ENCODE assay signal across 9 cellular contexts in genomic region chr14:75399819-75400678, GRCh38. TPM values are rescaled to one million over a fixed set of nuclear protein-coding genes. Genes with fewer than 3 reads are reported as not detected.
DNase-seq lines count a peak whose midpoint lies in the region; ATAC-seq, FAIRE-seq and TF ChIP-seq lines count a peak whose summit lies in the region.
"Had no signal": no experiment of that assay in that cellular context is flagged by ENCODE, and none has a peak within 500 bp of the region (broad histone marks: within the 10 kb centered on the region; RNA-seq: fewer than 3 reads in every experiment).

No MANE protein-coding gene starts in this region.

- no TSS peak for BruUV-seq in HepG2 (replicated peaks; lab: Mats Ljungman, UMichigan)

- H3K27me3 ChIP-seq in liver (ENCODE audit: control insufficient read depth in 4 of 4, insufficient read depth in 4 of 4, low read length in 3 of 4): no peaks in the 10 kb centered on the region
- peaks cover 0 to 42% of the 10 kb centered on the region in 2 experiments; a peak in 4 of 5 replicates for H3K27me3 ChIP-seq in HepG2 (ENCODE audit: control insufficient read depth in 1 of 2, insufficient read depth in 2 of 2, low read length in 2 of 2)
- H3K27me3 ChIP-seq in Peyer's patch: no peaks in the 10 kb centered on the region
- no peaks in the 10 kb centered on the region for H3K27me3 ChIP-seq in pancreas

- H3K4me3 ChIP-seq in liver (ENCODE audit: low read depth in 1 of 3, low read length in 3 of 3) (no peak overlapping the region), HepG2 (replicated peaks in 1 of 3; ENCODE audit: insufficient read depth in 1 of 3, low read depth in 2 of 3, low read length in 3 of 3) (no peak overlapping the region), Peyer's patch (no peak overlapping the region), pancreas (no peak overlapping the region)

- H3K9me3 ChIP-seq in liver (ENCODE audit: control insufficient read depth in 4 of 4, low read length in 3 of 4) (peaks cover 0 to 5% (median 1%) of the 10 kb centered on the region in 4 donors), HepG2 (ENCODE audit: low read length) (no peaks in the 10 kb centered on the region), Peyer's patch (no peaks in the 10 kb centered on the region), pancreas (no peaks in the 10 kb centered on the region)

- no peak for ATAC-seq in HepG2
- peak; percentile 98 to 99 (median 98) for ATAC-seq in pancreas
- no peak for ATAC-seq in GM21737 (IDR thresholded peaks at IDR 0.05; ENCODE audit: unreplicated experiment)

- H3K4me1 ChIP-seq in liver (ENCODE audit: control insufficient read depth in 4 of 4, insufficient read depth in 4 of 4, low read length in 3 of 4): peaks cover 0 to 10% (median 6%) of the 10 kb centered on the region in 4 donors
- H3K4me1 ChIP-seq in HepG2 (ENCODE audit: insufficient read depth, low read length): no peaks in the 10 kb centered on the region
- H3K4me1 ChIP-seq in Peyer's patch: peaks cover 0 to 26% (median 7%) of the 10 kb centered on the region in 4 donors
- peaks cover 0 to 13% (median 6%) of the 10 kb centered on the region in 3 donors for H3K4me1 ChIP-seq in pancreas

- H3K79me2 ChIP-seq in HepG2 (ENCODE audit: insufficient read depth, low read length): no peaks in the 10 kb centered on the region

- H3K36me3 ChIP-seq in liver (ENCODE audit: control insufficient read depth in 4 of 4, insufficient read depth in 3 of 4, low read depth in 1 of 4, low read length in 3 of 4): no peaks in the 10 kb centered on the region
- no peaks in the 10 kb centered on the region for H3K36me3 ChIP-seq in HepG2 (replicated peaks in 1 of 2; ENCODE audit: control insufficient read depth in 1 of 2, insufficient read depth in 2 of 2, low read length in 2 of 2)
- no peaks in the 10 kb centered on the region for H3K36me3 ChIP-seq in Peyer's patch
- no peaks in the 10 kb centered on the region for H3K36me3 ChIP-seq in pancreas

- H3K4me2 ChIP-seq in HepG2 (ENCODE audit: low read depth, low read length): no peak overlapping the region

- H3K9ac ChIP-seq in liver (ENCODE audit: low read depth in 1 of 2, low read length in 2 of 2) (no peak overlapping the region), HepG2 (ENCODE audit: insufficient read depth, low read depth, low read length) (no peak overlapping the region)

- no peak for DNase-seq in HepG2 (ENCODE audit: low spot score)
- DNase-seq in Peyer's patch: peak; percentile 32 to 94 (median 91)
- peak; percentile 56 for DNase-seq in fibroblast of peridontal ligament (ENCODE audit: extremely low read depth)
- peak; percentile 95 to 99 (median 98) for DNase-seq in pancreas
- DNase-seq in activated T-cell treated with anti-CD3 and anti-CD28 coated beads, Interleukin-2, amount 50 U/mL, for 48 hours: no peak
- no peak for DNase-seq in activated CD4-positive, alpha-beta T cell treated with anti-CD3 and anti-CD28 coated beads for 1 hour

- POLR2A ChIA-PET in HepG2 (lab: Yijun Ruan, JAX): no interaction called here

- intact Hi-C loops in HepG2 (cut with micrococcal nuclease; ENCODE audit: unreplicated experiment) (no loop called here), pancreas (cut with DNase I) (no loop called here)

- peak; percentile 40 to 45 for TF ChIP-seq RAD21 in liver (IDR thresholded peaks at IDR 0.05)
- no peak for TF ChIP-seq RAD21 in HepG2 (CRISPR knock-in tag; IDR thresholded peaks at IDR 0.05)

- H2AFZ ChIP-seq in HepG2 (ENCODE audit: low read length): no peak overlapping the region

- no peak for TF ChIP-seq EP300 in HepG2 (IDR thresholded peaks at IDR 0.05; ENCODE audit: low read depth in 2 of 2, low read length in 2 of 2)
- TF ChIP-seq EP300 in HepG2 (CRISPR knock-in tag; IDR thresholded peaks at IDR 0.05; ENCODE audit: borderline replicate concordance): no peak

- peak overlapping the region in 1 of 2 donors; percentile 19 for H3K27ac ChIP-seq in liver (ENCODE audit: low read depth in 1 of 2, low read length in 2 of 2)
- H3K27ac ChIP-seq in HepG2 (ENCODE audit: extremely low read length, insufficient read depth, low read length): no peak overlapping the region
- peak overlapping the region in 3 of 4 donors; percentile 71 to 82 (median 78) for H3K27ac ChIP-seq in Peyer's patch
- peak overlapping the region; percentile 51 to 81 (median 64) for H3K27ac ChIP-seq in pancreas

- TF ChIP-seq CTCF in liver (IDR thresholded peaks at IDR 0.05; ENCODE audit: low read depth, low read length, missing input control): no peak
- TF ChIP-seq CTCF in HepG2 (CRISPR knock-in tag; IDR thresholded peaks at IDR 0.05): no peak
- no peak for TF ChIP-seq CTCF in Peyer's patch (IDR thresholded peaks at IDR 0.05)
- no peak for TF ChIP-seq CTCF in pancreas (IDR thresholded peaks at IDR 0.05)

- in situ Hi-C loops in HepG2 (cut with HindIII; ENCODE audit: extremely low pct_ligation_motif_present, low pct_unique_long_range_greater_than_20kb): no loop called here

- CTCF ChIA-PET in HepG2 (lab: Yijun Ruan, JAX; ENCODE audit: low intra/inter-chr PET ratio, low total read pairs): no interaction called here

- no peaks in the 10 kb centered on the region for H4K20me1 ChIP-seq in HepG2 (ENCODE audit: insufficient read depth, low read length)

- TF ChIP-seq POLR2A in HepG2 (IDR thresholded peaks at IDR 0.05; ENCODE audit: insufficient read depth in 1 of 2, low read depth in 2 of 2, low read length in 2 of 2) (no peak), Peyer's patch (IDR thresholded peaks at IDR 0.05) (peak in 1 of 2 donors; percentile 40)

- WGBS in liver: 30% methylated on average over 8 of the region's 8 CpGs
- WGBS in HepG2 (ENCODE audit: low lambda C conversion rate): 4% methylated on average over 5 of the region's 8 CpGs
- 17 to 18% methylated on average over 8 of the region's 8 CpGs for WGBS in pancreas, 2 donors

- no peak for FAIRE-seq in HepG2 (lab: Jason Lieb, UNC)
- FAIRE-seq in pancreas (lab: Jason Lieb, UNC): peak; percentile 89
- FAIRE-seq: TTC549 had no signal

TF ChIP-seq in liver, 16 proteins besides CTCF, POLR2A, EP300 and RAD21 (continues in another document):
- TF ChIP-seq HNF4A (conservative IDR thresholded peaks at IDR 0.05): peak; percentile 25 to 69
- no peak for TF ChIP-seq NR2F2 (IDR thresholded peaks at IDR 0.05)

TF ChIP-seq in HepG2, 621 proteins besides CTCF, POLR2A, EP300 and RAD21 (continues in another document):
- TF ChIP-seq ZFP1 (CRISPR knock-in tag; IDR thresholded peaks at IDR 0.05): no peak

RNA-seq across cellular contexts. Expression of gene JDP2, which starts 27.8 kb away (rescaled TPM):
- total RNA-seq in liver (10 to 100 TPM in 1 of 2 donors, 1 to 10 TPM in 1; 8.6 to 14.6 TPM), HepG2 (2016; rRNA removed; fragmentation: Illumina TruSeq; extraction: Trizol) (7.7 and 8.9 TPM in 2 replicates), Peyer's patch (100 to 1,000 TPM in 1 of 4 donors, 10 to 100 TPM in 3; 56.7 to 111 (median 67.2) TPM), pancreas (10 to 100 TPM in 3 of 6 donors, 1 to 10 TPM in 3; 6.6 to 25.8 (median 9.7) TPM)
- polyA plus RNA-seq in liver (1 to 10 TPM; 2.4 to 8.8 TPM), HepG2 (2011; rRNA removed) (8.0 and 9.0 TPM in 2 replicates), pancreas (10 to 100 TPM; 12.5 to 13.1 TPM)
- 10.3 and 11.0 TPM in 2 replicates for total RNA-seq in HepG2 (2016; cell fraction: cytosol; rRNA removed; fragmentation: Illumina TruSeq; extraction: Trizol; ENCODE audit: low read depth)
- total RNA-seq in HepG2 (2016; cell fraction: insoluble cytoplasmic fraction; rRNA removed; fragmentation: Illumina TruSeq; extraction: Trizol): 6.0 and 9.8 TPM in 2 replicates
- total RNA-seq in HepG2 (2016; cell fraction: membrane; rRNA removed; fragmentation: Illumina TruSeq; extraction: Trizol): 19.5 and 19.7 TPM in 2 replicates
- total RNA-seq in HepG2 (2016; cell fraction: nucleus; rRNA removed; fragmentation: Illumina TruSeq; extraction: Trizol): 3.2 and 3.9 TPM in 2 replicates
- polyA plus RNA-seq in HepG2 (2011; cell fraction: cytosol; rRNA removed): 8.4 and 10.0 TPM in 2 replicates
- 10.7 and 11.2 TPM in 2 replicates for polyA plus RNA-seq in HepG2 (2011; cell fraction: nucleus; rRNA removed)
- polyA plus RNA-seq in HepG2 (2012): 6.3 and 12.0 TPM in 2 replicates
- polyA plus RNA-seq in HepG2 (2016; cell fraction: cytosol; fragmentation: Illumina TruSeq; extraction: Trizol; ENCODE audit: low read depth): 11.6 and 14.1 TPM in 2 replicates
- 8.9 and 10.0 TPM in 2 replicates for polyA plus RNA-seq in HepG2 (2016; cell fraction: insoluble cytoplasmic fraction; fragmentation: Illumina TruSeq; extraction: Trizol; ENCODE audit: low read depth)
- polyA plus RNA-seq in HepG2 (2016; cell fraction: membrane; fragmentation: Illumina TruSeq; extraction: Trizol; ENCODE audit: low read depth): 19.2 and 20.7 TPM in 2 replicates
- 8.8 and 10.0 TPM in 2 replicates for polyA plus RNA-seq in HepG2 (2016; cell fraction: nucleus; fragmentation: Illumina TruSeq; extraction: Trizol; ENCODE audit: insufficient read depth, low read depth)
- 4.9 and 11.8 TPM in 2 replicates for polyA minus RNA-seq in HepG2 (2011; rRNA and poly(A)+ RNA removed; ENCODE audit: low replicate concordance)
- polyA minus RNA-seq in HepG2 (2011; cell fraction: cytosol; rRNA and poly(A)+ RNA removed): 5.5 and 5.9 TPM in 2 replicates
- polyA minus RNA-seq in HepG2 (2011; cell fraction: nucleus; rRNA and poly(A)+ RNA removed): 10.7 and 11.3 TPM in 2 replicates

Comparison
In these comparisons a context has a peak if more than half of its experiments do, and no peak if none do; other contexts are left out.
1. ATAC-seq: peak in pancreas (4 of 4); none in HepG2 (single experiment) and GM21737 (single experiment).
2. DNase-seq: peak in Peyer's patch (3 of 3), fibroblast of peridontal ligament (single experiment) and pancreas (6 of 6); none in HepG2 (single experiment), activated T-cell treated with anti-CD3 and anti-CD28 coated beads, Interleukin-2, amount 50 U/mL, for 48 hours (0 of 2) and activated CD4-positive, alpha-beta T cell treated with anti-CD3 and anti-CD28 coated beads for 1 hour (single experiment).